Comparison of ENCODE assay signal across 8 cellular contexts in the genomic region with DNA sequence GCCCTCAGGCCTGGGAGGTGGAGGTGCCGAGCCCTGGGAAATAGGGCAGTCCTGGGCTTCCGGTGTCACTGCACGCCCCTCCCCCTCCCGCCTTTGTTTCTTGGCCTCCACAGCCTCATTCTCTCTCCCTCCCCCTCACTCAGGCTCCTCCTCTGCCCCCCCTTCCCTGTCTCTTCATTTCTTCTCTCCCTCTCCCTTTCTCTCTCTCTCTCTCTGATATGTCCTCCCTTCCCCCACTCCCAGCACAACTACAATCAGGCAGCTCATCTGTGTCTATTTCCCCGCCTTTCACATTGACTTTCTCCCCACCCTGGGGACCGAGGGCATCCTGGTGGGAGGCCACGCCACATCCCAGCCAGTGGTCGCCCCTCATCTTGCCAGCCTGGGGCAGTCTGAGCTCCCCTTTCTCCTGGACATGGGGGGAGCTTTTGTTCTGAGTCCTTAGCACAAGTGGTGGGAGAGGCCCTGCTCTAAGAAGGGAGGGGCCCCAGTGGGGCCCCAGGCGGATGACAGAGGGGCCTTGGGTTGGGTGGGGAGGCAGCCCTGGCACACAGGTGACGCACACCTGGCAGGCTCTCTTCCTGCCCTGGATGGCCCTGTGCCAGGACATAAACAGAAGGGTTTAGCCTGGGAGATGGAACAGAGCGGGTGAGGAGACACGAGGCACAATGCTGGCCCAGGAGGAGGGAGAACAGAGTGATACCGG. TPM values are rescaled to one million over a fixed set of nuclear protein-coding genes. Genes with fewer than 3 reads are reported as not detected.
A peak's percentile ranks its signal among the peaks of the same experiment; 100 is the strongest.
DNase-seq lines count a peak whose midpoint lies in the region; TF ChIP-seq lines count a peak whose summit lies in the region.

No MANE protein-coding gene starts in this region.

- H3K4me1 ChIP-seq in endocrine pancreas (ENCODE audit: control insufficient read depth, insufficient read depth, low read length) (no peaks in the 10 kb centered on the region), BE2C (peaks cover 3% of the 10 kb centered on the region)

- H3K4me1 Mint-ChIP-seq in nephron progenitor cell = peaks cover 70% of the 10 kb centered on the region

- no peaks in the 10 kb centered on the region for H3K27me3 Mint-ChIP-seq in nephron progenitor cell (ENCODE audit: low read depth, poor library complexity)

- DNase-seq in activated naive CD4-positive, alpha-beta T cell treated with Interleukin-2 at 50 U/mL for 16 hours = peak; percentile 58
- DNase-seq in activated naive CD4-positive, alpha-beta T cell treated with anti-CD3 and anti-CD28 coated beads, Interleukin-2, amount 50 U/mL, for 16 hours = no peak
- DNase-seq in WERI-Rb-1 (no peak), nephron progenitor cell (peak; percentile 60), G401 (ENCODE audit: low spot score) (no peak), hepatic stellate cell (ENCODE audit: low spot score) (no peak), BE2C (no peak)

- in situ Hi-C loops in G401 (cut with HindIII; ENCODE audit: low sequenced_read_pairs) = no loop called here

- H3K36me3 ChIP-seq in WERI-Rb-1 (no peaks in the 10 kb centered on the region), endocrine pancreas (ENCODE audit: control insufficient read depth, insufficient read depth, low read length) (no peaks in the 10 kb centered on the region), BE2C (no peaks in the 10 kb centered on the region)

- peak overlapping the region; percentile 93 for H3K27ac Mint-ChIP-seq in nephron progenitor cell

- peak overlapping the region; percentile 52 for H3K9ac ChIP-seq in endocrine pancreas (ENCODE audit: control insufficient read depth, insufficient read depth, low read length)

- H3K4me3 ChIP-seq in WERI-Rb-1 (ENCODE audit: low read depth, low read length) = no peak overlapping the region
- H3K4me3 ChIP-seq in endocrine pancreas (ENCODE audit: control insufficient read depth, insufficient read depth, low read length) = no peak overlapping the region
- no peak overlapping the region for H3K4me3 ChIP-seq in BE2C (ENCODE audit: low read depth, low read length)

- peak overlapping the region; percentile 28; the same call in 1 of the 2 replicates for H3K27ac ChIP-seq in WERI-Rb-1

- TF ChIP-seq CTCF in WERI-Rb-1 (IDR thresholded peaks at IDR 0.05; ENCODE audit: low read depth, low read length) = no peak
- TF ChIP-seq CTCF in nephron progenitor cell (IDR thresholded peaks at IDR 0.05) = no peak
- no peak for TF ChIP-seq CTCF in BE2C (IDR thresholded peaks at IDR 0.05; ENCODE audit: low read depth, low read length)

- peak overlapping the region; percentile 37 for H3K4me3 Mint-ChIP-seq in nephron progenitor cell

- H3K27me3 ChIP-seq in WERI-Rb-1 (ENCODE audit: insufficient read depth, low read depth, severe bottlenecking) (no peaks in the 10 kb centered on the region), endocrine pancreas (ENCODE audit: control insufficient read depth, insufficient read depth, low read length) (no peaks in the 10 kb centered on the region), BE2C (no peaks in the 10 kb centered on the region)

- H3K9me3 Mint-ChIP-seq in nephron progenitor cell = no peaks in the 10 kb centered on the region

- peaks cover 4% of the 10 kb centered on the region for H3K36me3 Mint-ChIP-seq in nephron progenitor cell (ENCODE audit: low read depth)

- H3K9me3 ChIP-seq in WERI-Rb-1 (ENCODE audit: severe bottlenecking) (no peaks in the 10 kb centered on the region), endocrine pancreas (ENCODE audit: control insufficient read depth, low read length) (no peaks in the 10 kb centered on the region), BE2C (no peaks in the 10 kb centered on the region)

RNA-seq across cellular contexts. Expression of a gene that starts 40.1 kb away (rescaled TPM):
- 46.2 and 52.9 TPM in 2 replicates for total RNA-seq in G401 (2014; rRNA removed; shearing (Covaris generic))
- 47.2 TPM for polyA plus RNA-seq in BE2C (2012; ENCODE audit: insufficient read depth, insufficient read length, low read depth)

Comparison
In these comparisons a context has a peak if more than half of its experiments do, and no peak if none do; other contexts are left out.
1. DNase-seq: peak in activated naive CD4-positive, alpha-beta T cell treated with Interleukin-2 at 50 U/mL for 16 hours (single experiment) and nephron progenitor cell (single experiment); none in activated naive CD4-positive, alpha-beta T cell treated with anti-CD3 and anti-CD28 coated beads, Interleukin-2, amount 50 U/mL, for 16 hours (single experiment), WERI-Rb-1 (single experiment), G401 (single experiment), hepatic stellate cell (single experiment) and BE2C (single experiment).